In the genomic region with DNA sequence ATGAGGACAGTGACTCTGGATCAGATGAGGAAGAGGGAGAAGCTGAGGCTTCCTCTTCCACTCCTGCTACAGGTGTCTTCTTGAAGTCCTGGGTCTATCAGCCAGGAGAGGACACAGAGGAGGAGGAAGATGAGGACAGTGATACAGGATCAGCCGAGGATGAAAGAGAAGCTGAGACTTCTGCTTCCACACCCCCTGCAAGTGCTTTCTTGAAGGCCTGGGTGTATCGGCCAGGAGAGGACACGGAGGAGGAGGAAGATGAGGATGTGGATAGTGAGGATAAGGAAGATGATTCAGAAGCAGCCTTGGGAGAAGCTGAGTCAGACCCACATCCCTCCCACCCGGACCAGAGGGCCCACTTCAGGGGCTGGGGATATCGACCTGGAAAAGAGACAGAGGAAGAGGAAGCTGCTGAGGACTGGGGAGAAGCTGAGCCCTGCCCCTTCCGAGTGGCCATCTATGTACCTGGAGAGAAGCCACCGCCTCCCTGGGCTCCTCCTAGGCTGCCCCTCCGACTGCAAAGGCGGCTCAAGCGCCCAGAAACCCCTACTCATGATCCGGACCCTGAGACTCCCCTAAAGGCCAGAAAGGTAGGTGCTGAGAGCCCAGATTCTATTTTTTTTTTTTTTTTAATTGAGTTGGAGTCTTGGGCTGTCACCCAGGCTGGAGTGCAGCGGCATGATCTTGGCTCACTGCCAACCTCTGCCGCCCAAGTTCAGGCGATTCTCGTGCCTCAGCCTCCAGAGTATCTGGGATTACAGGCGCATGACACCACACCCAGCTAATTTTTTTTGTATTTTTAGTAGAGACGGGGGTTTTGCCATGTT, we compare ENCODE assay signal across 6 cellular contexts.
DNase-seq lines count a peak whose midpoint lies in the region; ATAC-seq and TF ChIP-seq lines count a peak whose summit lies in the region.

No MANE protein-coding gene starts in this region.

- CTCF ChIA-PET in RWPE1 (lab: Yijun Ruan, JAX), result interaction anchor here (0.5 to 1.2 kb wide), 3 partner anchors 16 to 90 kb away, joined by 3 to 5 read pairs (median 3); no protein-coding TSS in a partner anchor

- H3K4me1 Mint-ChIP-seq in stimulated activated naive CD8-positive, alpha-beta T cell treated with anti-CD3 and anti-CD28 coated beads, Interleukin-15, Interleukin-2, amounts not matched to agents 100 ng/mL and 50 ng/mL, for 24 hours (ENCODE audit: low read depth), result peaks cover 60% of the 10 kb centered on the region

- H3K27me3 Mint-ChIP-seq in stimulated activated naive CD8-positive, alpha-beta T cell treated with anti-CD3 and anti-CD28 coated beads, Interleukin-15, Interleukin-2, amounts not matched to agents 100 ng/mL and 50 ng/mL, for 24 hours, result no peaks in the 10 kb centered on the region

- POLR2A ChIA-PET in RWPE1 (lab: Yijun Ruan, JAX; ENCODE audit: low non-redundant PET), result no interaction called here

- H3K4me3 Mint-ChIP-seq in stimulated activated naive CD8-positive, alpha-beta T cell treated with anti-CD3 and anti-CD28 coated beads, Interleukin-15, Interleukin-2, amounts not matched to agents 100 ng/mL and 50 ng/mL, for 24 hours, result peak overlapping the region; percentile 99

- H3K27ac Mint-ChIP-seq in stimulated activated naive CD8-positive, alpha-beta T cell treated with anti-CD3 and anti-CD28 coated beads, Interleukin-15, Interleukin-2, amounts not matched to agents 100 ng/mL and 50 ng/mL, for 24 hours, result peak overlapping the region; percentile 94

- H3K27ac ChIP-seq in RWPE1, result peak overlapping the region; percentile 98

- peaks cover 62% of the 10 kb centered on the region for H3K36me3 Mint-ChIP-seq in stimulated activated naive CD8-positive, alpha-beta T cell treated with anti-CD3 and anti-CD28 coated beads, Interleukin-15, Interleukin-2, amounts not matched to agents 100 ng/mL and 50 ng/mL, for 24 hours (ENCODE audit: low read depth)

- H3K9me3 Mint-ChIP-seq in stimulated activated naive CD8-positive, alpha-beta T cell treated with anti-CD3 and anti-CD28 coated beads, Interleukin-15, Interleukin-2, amounts not matched to agents 100 ng/mL and 50 ng/mL, for 24 hours, result no peaks in the 10 kb centered on the region

- ATAC-seq in HG03460 (IDR thresholded peaks at IDR 0.05; ENCODE audit: unreplicated experiment), result no peak

- peak; percentile 32 for TF ChIP-seq POLR2A in GM18526 (IDR thresholded peaks at IDR 0.05; ENCODE audit: extremely low read depth, insufficient read length)

- TF ChIP-seq CTCF in RWPE1 (conservative IDR thresholded peaks at IDR 0.05; ENCODE audit: low read depth), result no peak

- DNase-seq in RWPE1 (ENCODE audit: low spot score), result no peak
- peak; percentile 33 for DNase-seq in fibroblast of gingiva (ENCODE audit: low read depth)
- DNase-seq in GDM1 (lab: John Stamatoyannopoulos, UW), result no peak
